In genomic region chr2:218879881-218880748, GRCh38 we compare ENCODE assay signal across 9 cellular contexts. TPM values are rescaled to one million over a fixed set of nuclear protein-coding genes. Genes with fewer than 3 reads are reported as not detected.
DNase-seq lines count a peak whose midpoint lies in the region; ATAC-seq and TF ChIP-seq lines count a peak whose summit lies in the region.
"Had no signal": no experiment of that assay in that cellular context is flagged by ENCODE, and none has a peak within 500 bp of the region (broad histone marks: within the 10 kb centered on the region; RNA-seq: fewer than 3 reads in every experiment).

No MANE protein-coding gene starts in this region.

- WGBS in SK-N-SH (ENCODE audit: low lambda C conversion rate) = 40% methylated on average over 26 of the region's 55 CpGs
- 12% methylated on average over 27 to 30 of the region's 55 CpGs for WGBS in tibial nerve, 2 donors

- H3K4me3 ChIP-seq in SK-N-SH (ENCODE audit: low read depth in 2 of 2, low read length in 1 of 2) (peak overlapping the region; percentile 19 to 28; a peak in 3 of 4 replicates), tibial nerve (peak overlapping the region; percentile 8 to 52 (median 30))

- no peak for TF ChIP-seq RAD21 in SK-N-SH (IDR thresholded peaks at IDR 0.05; ENCODE audit: low read length)

- TF ChIP-seq CTCF in SK-N-SH (IDR thresholded peaks at IDR 0.05) (no peak), tibial nerve (IDR thresholded peaks at IDR 0.05) (no peak)

- H3K4me1 Mint-ChIP-seq in naive thymus-derived CD8-positive, alpha-beta T cell = peaks cover 32 to 65% (median 54%) of the 10 kb centered on the region in 4 donors

- H3K27ac Mint-ChIP-seq in naive thymus-derived CD8-positive, alpha-beta T cell = peak overlapping the region; percentile 83 to 97 (median 94)

- no peak for TF ChIP-seq POLR2A in tibial nerve (IDR thresholded peaks at IDR 0.05)

- no peaks in the 10 kb centered on the region for H3K36me3 Mint-ChIP-seq in naive thymus-derived CD8-positive, alpha-beta T cell

- H3K27ac ChIP-seq in SK-N-SH (ENCODE audit: low read depth in 2 of 2, low read length in 1 of 2) (no peak overlapping the region), tibial nerve (peak overlapping the region in 2 of 4 donors; percentile 45 to 77)
- H3K27ac ChIP-seq: C4-2B had no signal

- H3K9ac ChIP-seq in SK-N-SH = no peak overlapping the region

- peaks cover 41% of the 10 kb centered on the region for H3K27me3 ChIP-seq in SK-N-SH (ENCODE audit: insufficient read depth)
- peaks cover 0 to 77% of the 10 kb centered on the region in 2 donors for H3K27me3 ChIP-seq in tibial nerve

- no peaks in the 10 kb centered on the region for H3K9me3 Mint-ChIP-seq in naive thymus-derived CD8-positive, alpha-beta T cell

- H3K9me3 ChIP-seq in SK-N-SH (no peaks in the 10 kb centered on the region), tibial nerve (no peaks in the 10 kb centered on the region)

- peak; percentile 54 for ATAC-seq in HG02981 (IDR thresholded peaks at IDR 0.05; ENCODE audit: unreplicated experiment)
- ATAC-seq in naive thymus-derived CD8-positive, alpha-beta T cell = peak; percentile 80 to 81

- H3K27me3 Mint-ChIP-seq in naive thymus-derived CD8-positive, alpha-beta T cell = peaks cover 0 to 13% (median 9%) of the 10 kb centered on the region in 5 donors

- DNase-seq in NCI-H526 (lab: John Stamatoyannopoulos, UW) (peak; percentile 9 to 69), NCI-H526 treated with DMSO at 0.1 percent for 48 hours (lab: John Stamatoyannopoulos, UW) (no peak), SK-N-SH (peak; percentile 74), tibial nerve (ENCODE audit: low spot score in 2 of 2) (no peak), SKM-1 treated with dmso at 0.1 percent for 144 hours (lab: John Stamatoyannopoulos, UW; ENCODE audit: unreplicated experiment) (no peak)
- peak; percentile 31 for DNase-seq in activated naive CD8-positive, alpha-beta T cell treated with anti-CD3 and anti-CD28 coated beads, Interleukin-2, amount 50 U/mL, for 16 hours (ENCODE audit: low read depth, low spot score)
- peak; percentile 71 to 94 (median 82) for DNase-seq in naive thymus-derived CD8-positive, alpha-beta T cell

- H4K20me1 ChIP-seq in SK-N-SH (ENCODE audit: insufficient read depth) = no peaks in the 10 kb centered on the region

- peaks cover 3% of the 10 kb centered on the region for H3F3A ChIP-seq in SK-N-SH (replicated peaks; ENCODE audit: insufficient read depth)

- peak overlapping the region; percentile 37; the same call in 1 of the 2 replicates for H3K4me2 ChIP-seq in SK-N-SH

- H3K79me2 ChIP-seq in SK-N-SH (ENCODE audit: insufficient read depth) = no peaks in the 10 kb centered on the region

- no peak overlapping the region for H2AFZ ChIP-seq in SK-N-SH (ENCODE audit: low read depth)

- H3K9me2 ChIP-seq in SK-N-SH = no peaks in the 10 kb centered on the region

- H3K36me3 ChIP-seq in SK-N-SH (replicated peaks in 1 of 2; ENCODE audit: control insufficient read depth in 1 of 2, insufficient read depth in 2 of 2, low read length in 1 of 2) (no peaks in the 10 kb centered on the region), tibial nerve (no peaks in the 10 kb centered on the region)

- H3K4me1 ChIP-seq in SK-N-SH (ENCODE audit: control insufficient read depth in 1 of 2, insufficient read depth in 2 of 2, low read depth in 1 of 2, low read length in 1 of 2) (peaks cover 0 to 57% of the 10 kb centered on the region in 2 experiments; a peak in 2 of 4 replicates), tibial nerve (peaks cover 0 to 70% (median 32%) of the 10 kb centered on the region in 4 donors)

- no peak for TF ChIP-seq EP300 in SK-N-SH (IDR thresholded peaks at IDR 0.05; ENCODE audit: borderline replicate concordance in 1 of 2, low read depth in 1 of 2, low read length in 1 of 2)
- no peak for TF ChIP-seq EP300 in tibial nerve (IDR thresholded peaks at IDR 0.05)

- peak overlapping the region; percentile 82 to 96 (median 88) for H3K4me3 Mint-ChIP-seq in naive thymus-derived CD8-positive, alpha-beta T cell

- CTCF ChIA-PET in SK-N-SH (lab: Yijun Ruan, JAX) = interaction anchor here (1.0 to 22.5 kb wide), 9 partner anchors 12 to 274 kb away, joined by 3 to 795 read pairs (median 8); partner anchors contain the start of genes CDK5R2 and WNT6

- POLR2A ChIA-PET in SK-N-SH (lab: Yijun Ruan, JAX) = interaction anchor here (1.4 kb wide), 1 partner anchor 11 kb away, joined by 3 read pairs; no protein-coding TSS in a partner anchor
- POLR2A ChIA-PET in naive thymus-derived CD8-positive, alpha-beta T cell (lab: Charles Lee) = interaction anchor here (0.6 to 13.6 kb wide), 5 partner anchors 8 to 273 kb away, joined by 3 to 331 read pairs (median 3); no protein-coding TSS in a partner anchor

TF ChIP-seq in SK-N-SH, 30 proteins besides CTCF, POLR2A, EP300 and RAD21:
- TF ChIP-seq NFIC (IDR thresholded peaks at IDR 0.05; ENCODE audit: borderline replicate concordance) = no peak
- no peak for TF ChIP-seq TCF12 (IDR thresholded peaks at IDR 0.05)
- TF ChIP-seq RFX5 (IDR thresholded peaks at IDR 0.05; ENCODE audit: low read length) = no peak
- no peak for TF ChIP-seq SMC3 (IDR thresholded peaks at IDR 0.05; ENCODE audit: low read depth, low read length)
- TF ChIP-seq SIN3A (IDR thresholded peaks at IDR 0.05; ENCODE audit: borderline replicate concordance, low read depth, low read length) = no peak
- no peak for TF ChIP-seq GATA2 (CRISPR knock-in tag; IDR thresholded peaks at IDR 0.05)
- no peak for TF ChIP-seq FOXJ3 (CRISPR knock-in tag; IDR thresholded peaks at IDR 0.05)
- no peak for TF ChIP-seq PBX3 (IDR thresholded peaks at IDR 0.05)
- TF ChIP-seq YY1 (IDR thresholded peaks at IDR 0.05; ENCODE audit: low read depth) = no peak
- TF ChIP-seq GABPA (IDR thresholded peaks at IDR 0.05; ENCODE audit: low read depth) = no peak
- no peak for TF ChIP-seq CHD2 (IDR thresholded peaks at IDR 0.05; ENCODE audit: low read length, partially characterized antibody)
- TF ChIP-seq IRF3 (IDR thresholded peaks at IDR 0.05; ENCODE audit: low read depth, low read length) = no peak
- TF ChIP-seq ELF1 (IDR thresholded peaks at IDR 0.05) = no peak
- no peak for TF ChIP-seq NRF1 (IDR thresholded peaks at IDR 0.05; ENCODE audit: low read depth, low read length)
- no peak for TF ChIP-seq FOSL2 (IDR thresholded peaks at IDR 0.05; ENCODE audit: borderline replicate concordance, low read depth)
- no peak for TF ChIP-seq MXI1 (IDR thresholded peaks at IDR 0.05; ENCODE audit: low read depth, low read length)
- no peak for TF ChIP-seq RXRA (IDR thresholded peaks at IDR 0.05; ENCODE audit: borderline replicate concordance, low read depth)
- no peak for TF ChIP-seq USF2 (IDR thresholded peaks at IDR 0.05; ENCODE audit: borderline replicate concordance, low read depth, low read length)
- no peak for TF ChIP-seq FOXM1 (IDR thresholded peaks at IDR 0.05; ENCODE audit: low read depth)

RNA-seq across cellular contexts. Expression of gene WNT10A, which starts 0.5 kb away (rescaled TPM):
- 0.02 TPM in 1 of 2 replicates, not detected in the other for polyA plus RNA-seq in SK-N-SH (2012; rRNA removed)
- 0.01 and 0.05 TPM in 2 replicates for polyA plus RNA-seq in SK-N-SH (2012; cell fraction: cytosol; rRNA removed)
- 0.05 and 0.07 TPM in 2 replicates for polyA plus RNA-seq in SK-N-SH (2012; cell fraction: nucleus; rRNA removed)
- 1 to 10 TPM; 1.7 to 1.8 TPM for total RNA-seq in naive thymus-derived CD8-positive, alpha-beta T cell
- polyA plus RNA-seq in naive thymus-derived CD8-positive, alpha-beta T cell = 1 to 10 TPM in 2 of 3 donors, under 1 TPM in 1; 0.53 to 1.2 (median 1.1) TPM
- 1 to 10 TPM in 1 of 4 donors, under 1 TPM in 2, not detected in 1; 0.21 to 1.3 (median 0.39) TPM for total RNA-seq in tibial nerve

RNA-seq across cellular contexts. Expression of gene WNT6, which starts 20.5 kb away (rescaled TPM):
- 0.06 and 0.08 TPM in 2 replicates for polyA plus RNA-seq in SK-N-SH (2012; rRNA removed)
- polyA plus RNA-seq in SK-N-SH (2012; cell fraction: cytosol; rRNA removed) = 0.05 and 0.13 TPM in 2 replicates
- polyA plus RNA-seq in SK-N-SH (2012; cell fraction: nucleus; rRNA removed) = 0.23 and 0.30 TPM in 2 replicates
- not detected for total RNA-seq in naive thymus-derived CD8-positive, alpha-beta T cell
- polyA plus RNA-seq in naive thymus-derived CD8-positive, alpha-beta T cell = under 1 TPM in 1 of 3 donors, not detected in 2; 0.08 TPM
- 10 to 100 TPM; 26.1 to 81.5 (median 48.2) TPM for total RNA-seq in tibial nerve

RNA-seq across cellular contexts. Expression of gene PRKAG3, which starts 48.5 kb away (rescaled TPM):
- not detected in 2 replicates for polyA plus RNA-seq in SK-N-SH (2012; rRNA removed)
- not detected in 2 replicates for polyA plus RNA-seq in SK-N-SH (2012; cell fraction: cytosol; rRNA removed)
- polyA plus RNA-seq in SK-N-SH (2012; cell fraction: nucleus; rRNA removed) = not detected in 2 replicates
- not detected for total RNA-seq in naive thymus-derived CD8-positive, alpha-beta T cell
- polyA plus RNA-seq in naive thymus-derived CD8-positive, alpha-beta T cell = not detected
- not detected for total RNA-seq in tibial nerve

Comparison
In these comparisons a context has a peak if more than half of its experiments do, and no peak if none do; other contexts are left out.
1. DNase-seq: peak in NCI-H526 (2 of 2), SK-N-SH (single experiment), activated naive CD8-positive, alpha-beta T cell treated with anti-CD3 and anti-CD28 coated beads, Interleukin-2, amount 50 U/mL, for 16 hours (single experiment) and naive thymus-derived CD8-positive, alpha-beta T cell (10 of 10); none in NCI-H526 treated with DMSO at 0.1 percent for 48 hours (single experiment), tibial nerve (0 of 2) and SKM-1 treated with dmso at 0.1 percent for 144 hours (single experiment).
2. RNA of gene WNT6, which starts 20.5 kb away (total RNA-seq): 26.1 to 81.5 TPM in tibial nerve; not detected in naive thymus-derived CD8-positive, alpha-beta T cell; every median in the first group is over 10 times any median in the second.